1 cellular context compared by ENCODE assay signal in genomic region chr6:18398225-18398624, GRCh38.
TF ChIP-seq lines count a peak whose summit lies in the region.

No MANE protein-coding gene starts in this region.

TF ChIP-seq in HepG2, 621 proteins besides CTCF, POLR2A, EP300 and RAD21:
- peak; percentile 52; the same call in 1 of the 2 replicates for TF ChIP-seq CEBPB (IDR thresholded peaks at IDR 0.05; ENCODE audit: borderline replicate concordance, low read depth, low read length)
